1 cellular context compared by ENCODE assay signal in genomic region chr11:114340311-114341131, GRCh38.
TF ChIP-seq lines count a peak whose summit lies in the region.

No MANE protein-coding gene starts in this region.

TF ChIP-seq in K562, 482 proteins besides CTCF, POLR2A, EP300 and RAD21 (continued from another document and continues in another):
- TF ChIP-seq MGA (IDR thresholded peaks at IDR 0.05) (peak; percentile 30; the same call in 1 of the 2 replicates), DEAF1 (CRISPR knock-in tag; IDR thresholded peaks at IDR 0.05) (peak; percentile 73; the same call in 1 of the 2 replicates), NFIC (IDR thresholded peaks at IDR 0.05) (0 out of 2 replicates have a peak, but pooled peaks have one; percentile 8), YY1 (IDR thresholded peaks at IDR 0.05; ENCODE audit: borderline replicate concordance in 1 of 3, control insufficient read depth in 1 of 3, extremely low read depth in 1 of 3, insufficient read depth in 3 of 3, insufficient read length in 1 of 3, insufficient replicate concordance in 2 of 3, low read depth in 1 of 3, low read length in 2 of 3) (peak in 1 of 3 experiments; percentile 45), TFAP4 (CRISPR knock-in tag; IDR thresholded peaks at IDR 0.05; ENCODE audit: borderline replicate concordance) (peak; percentile 48; the same call in 1 of the 2 replicates), HMBOX1 (IDR thresholded peaks at IDR 0.05) (peak; percentile 25; the same call in 1 of the 2 replicates), E2F3 (CRISPR knock-in tag; IDR thresholded peaks at IDR 0.05) (no peak), SMARCA4 (IDR thresholded peaks at IDR 0.05) (peak; percentile 66; the same call in 1 of the 2 replicates), MTA2 (IDR thresholded peaks at IDR 0.05; ENCODE audit: low read depth) (no peak), MYNN (IDR thresholded peaks at IDR 0.05) (peak; percentile 61; the same call in 1 of the 2 replicates), MYNN (CRISPR knock-in tag; IDR thresholded peaks at IDR 0.05) (no peak), ZNF280A (IDR thresholded peaks at IDR 0.05; ENCODE audit: low read depth, partially characterized antibody) (no peak), HDAC3 (IDR thresholded peaks at IDR 0.05; ENCODE audit: borderline replicate concordance, partially characterized antibody) (no peak), CEBPG (CRISPR knock-in tag; IDR thresholded peaks at IDR 0.05) (peak; percentile 48; the same call in 1 of the 2 replicates), CEBPG (tag; conservative IDR thresholded peaks at IDR 0.05 in 1 of 2, IDR thresholded peaks at IDR 0.05 in 1 of 2) (peak; percentile 75 to 89), FOXK2 (conservative IDR thresholded peaks at IDR 0.05 in 1 of 2, IDR thresholded peaks at IDR 0.05 in 1 of 2; ENCODE audit: low read depth in 2 of 2) (no peak), ZNF609 (CRISPR knock-in tag; IDR thresholded peaks at IDR 0.05; ENCODE audit: borderline replicate concordance) (no peak), VEZF1 (CRISPR knock-in tag; IDR thresholded peaks at IDR 0.05) (peak; percentile 86), ZNF707 (CRISPR knock-in tag; conservative IDR thresholded peaks at IDR 0.05) (no peak), FOXJ2 (tag; IDR thresholded peaks at IDR 0.05) (0 out of 2 replicates have a peak, but pooled peaks have one; percentile 43), DACH1 (IDR thresholded peaks at IDR 0.05; ENCODE audit: partially characterized antibody) (no peak), SNIP1 (IDR thresholded peaks at IDR 0.05; ENCODE audit: low read depth) (no peak), PKNOX1 (IDR thresholded peaks at IDR 0.05) (peak; percentile 61; the same call in 1 of the 2 replicates), NBN (IDR thresholded peaks at IDR 0.05; ENCODE audit: low read depth) (0 out of 2 replicates have a peak, but pooled peaks have one; percentile 34), ARID1B (IDR thresholded peaks at IDR 0.05) (peak; percentile 66), C11orf30 (IDR thresholded peaks at IDR 0.05; ENCODE audit: low read depth) (peak; percentile 92), ZNF212 (CRISPR knock-in tag; IDR thresholded peaks at IDR 0.05) (no peak)
